Comparison of ENCODE assay signal across 8 cellular contexts in the genomic region with DNA sequence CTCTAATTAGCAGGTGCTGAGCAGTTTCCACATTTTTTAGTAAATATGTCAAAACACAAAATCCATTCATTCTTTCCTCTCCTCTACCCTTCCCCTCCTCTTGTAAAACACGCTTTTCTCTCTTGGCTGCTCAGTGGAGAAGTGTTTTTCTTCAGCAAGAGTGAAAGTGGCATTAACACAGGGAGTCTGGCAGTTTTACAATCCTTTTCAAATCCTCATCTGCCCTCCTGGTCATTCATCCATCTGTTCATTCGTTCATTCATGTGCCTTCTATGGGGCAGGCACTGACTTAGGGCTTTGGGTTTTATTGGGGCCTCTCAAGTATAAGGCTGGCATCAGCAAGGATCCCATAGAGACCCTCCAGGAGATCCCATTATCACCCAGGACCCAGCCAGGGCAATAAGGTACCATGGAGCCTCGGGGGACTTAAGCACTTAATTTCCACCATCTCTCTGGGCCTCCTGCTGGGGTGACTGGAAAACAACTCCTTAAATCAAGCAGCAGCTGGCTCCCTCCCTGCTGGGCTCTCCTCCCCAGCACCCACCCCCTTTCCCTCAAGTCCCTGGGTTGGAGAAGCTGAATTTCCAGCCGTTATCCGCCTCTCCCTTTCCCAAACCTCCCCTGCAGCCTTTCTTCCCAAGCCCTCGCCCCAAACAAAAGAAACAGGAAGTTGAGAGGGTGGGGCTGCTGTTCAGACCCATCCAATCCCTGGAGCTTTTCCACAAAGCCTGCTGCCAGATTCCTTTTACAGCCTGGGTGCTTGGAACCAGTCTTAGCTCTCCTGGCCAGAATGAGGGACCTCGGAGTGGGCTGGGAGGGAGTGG. TPM values are rescaled to one million over a fixed set of nuclear protein-coding genes. Genes with fewer than 3 reads are reported as not detected.
DNase-seq lines count a peak whose midpoint lies in the region; ATAC-seq and TF ChIP-seq lines count a peak whose summit lies in the region.

No MANE protein-coding gene starts in this region.

- peak overlapping the region; percentile 96 for H3K27ac Mint-ChIP-seq in neural crest cell (ENCODE audit: unreplicated experiment)
- H3K27ac Mint-ChIP-seq in Calu3 (ENCODE audit: unreplicated experiment) = no peak overlapping the region

- in situ Hi-C loops in G401 (cut with HindIII; ENCODE audit: low sequenced_read_pairs) = no loop called here

- H3K9me3 Mint-ChIP-seq in neural crest cell = peaks cover 4% of the 10 kb centered on the region
- peaks cover 2% of the 10 kb centered on the region for H3K9me3 Mint-ChIP-seq in Calu3 (ENCODE audit: low read depth, unreplicated experiment)

- ATAC-seq in esophagus mucosa (peak; percentile 22), GM19467 (IDR thresholded peaks at IDR 0.05; ENCODE audit: unreplicated experiment) (no peak)

- H3K36me3 Mint-ChIP-seq in neural crest cell (ENCODE audit: low read depth) = no peaks in the 10 kb centered on the region
- no peaks in the 10 kb centered on the region for H3K36me3 Mint-ChIP-seq in Calu3 (ENCODE audit: insufficient read depth, unreplicated experiment)

- H3K27me3 Mint-ChIP-seq in neural crest cell (ENCODE audit: low read depth) (no peaks in the 10 kb centered on the region), Calu3 (ENCODE audit: unreplicated experiment) (peaks cover 64% of the 10 kb centered on the region)

- CTCF ChIA-PET in Calu3 (lab: Charles Lee) = no interaction called here

- TF ChIP-seq CTCF in neural crest cell (conservative IDR thresholded peaks at IDR 0.05) = no peak
- TF ChIP-seq CTCF in Calu3 (IDR thresholded peaks at IDR 0.05; ENCODE audit: unreplicated experiment) = no peak

- H3K4me1 Mint-ChIP-seq in neural crest cell (peaks cover 25% of the 10 kb centered on the region), Calu3 (ENCODE audit: low read depth, unreplicated experiment) (no peaks in the 10 kb centered on the region)

- intact Hi-C loops in Calu3 (cut with micrococcal nuclease; ENCODE audit: unreplicated experiment) = no loop called here

- DNase-seq in G401 (ENCODE audit: low spot score) = peak; percentile 66
- DNase-seq in NCI-H446 (lab: John Stamatoyannopoulos, UW) = peak; percentile 90 to 91
- DNase-seq in neural crest cell (ENCODE audit: low read depth, low spot score) = peak; percentile 23
- DNase-seq in T1000 (lab: John Stamatoyannopoulos, UW) = no peak
- DNase-seq in Calu3 = no peak
- no peak for DNase-seq in ureter (ENCODE audit: low spot score)

- H3K4me3 Mint-ChIP-seq in neural crest cell (peak overlapping the region; percentile 61), Calu3 (ENCODE audit: low read depth, unreplicated experiment) (no peak overlapping the region)

- BruUV-seq in Calu3 (replicated peaks; lab: Mats Ljungman, UMichigan) = no TSS peak

RNA-seq across cellular contexts. Expression of a gene that starts 32.6 kb away (rescaled TPM):
- total RNA-seq in G401 (2014; rRNA removed; shearing (Covaris generic)) = 0.06 and 0.14 TPM in 2 replicates
- total RNA-seq in esophagus mucosa (not detected), neural crest cell (0.86 and 1.2 TPM in 2 replicates), Calu3 (2022) (0.37 and 0.54 TPM in 2 replicates), ureter (not detected)

Comparison
In these comparisons a context has a peak if more than half of its experiments do, and no peak if none do; other contexts are left out.
1. DNase-seq: peak in G401 (single experiment), NCI-H446 (2 of 2) and neural crest cell (single experiment); none in T1000 (single experiment), Calu3 (single experiment) and ureter (single experiment).